Comparison of ENCODE assay signal across 8 cellular contexts in genomic region chr10:132588301-132589013, GRCh38. TPM values are rescaled to one million over a fixed set of nuclear protein-coding genes. Genes with fewer than 3 reads are reported as not detected.
DNase-seq lines count a peak whose midpoint lies in the region; ATAC-seq and TF ChIP-seq lines count a peak whose summit lies in the region.

No MANE protein-coding gene starts in this region.

- WGBS in tibial nerve, 2 donors = 50 to 52% methylated on average over 25 of the region's 25 CpGs

- H3K4me1 ChIP-seq in left lung (peaks cover 39 to 83% of the 10 kb centered on the region in 2 donors), tibial nerve (peaks cover 0 to 67% (median 29%) of the 10 kb centered on the region in 4 donors)

- peak; percentile 95 to 96 for DNase-seq in AML-193 (lab: John Stamatoyannopoulos, UW)
- DNase-seq in activated naive CD4-positive, alpha-beta T cell treated with anti-CD3 and anti-CD28 coated beads, Interleukin-2, amount 50 U/mL, for 72 hours (ENCODE audit: low spot score in 2 of 2) = peak; percentile 46 to 81
- peak in 1 of 2 donors; percentile 74 for DNase-seq in left lung
- no peak for DNase-seq in tibial nerve (ENCODE audit: low spot score in 2 of 2)
- DNase-seq in NCI-H128 (lab: John Stamatoyannopoulos, UW; ENCODE audit: unreplicated experiment) = no peak
- DNase-seq in NCI-H2107 treated with DMSO at 0.1 percent for 48 hours (lab: John Stamatoyannopoulos, UW; ENCODE audit: unreplicated experiment) = no peak

- H3K9me3 ChIP-seq in left lung (no peaks in the 10 kb centered on the region), tibial nerve (no peaks in the 10 kb centered on the region)

- peak overlapping the region; percentile 72 to 86 for H3K27ac ChIP-seq in left lung
- H3K27ac ChIP-seq in tibial nerve = peak overlapping the region in 3 of 4 donors; percentile 24 to 66 (median 28)

- H3K4me3 ChIP-seq in left lung (no peak overlapping the region), tibial nerve (peak overlapping the region in 1 of 4 donors; percentile 4)

- H3K36me3 Mint-ChIP-seq in activated naive CD4-positive, alpha-beta T cell treated with anti-CD3 and anti-CD28 coated beads, Interleukin-2, amount 50 U/mL, for 72 hours = no peaks in the 10 kb centered on the region

- ATAC-seq in HG03066 (IDR thresholded peaks at IDR 0.05; ENCODE audit: low read depth, unreplicated experiment) (peak; percentile 47), left lung (peak; percentile 42), HG03196 (IDR thresholded peaks at IDR 0.05; ENCODE audit: unreplicated experiment) (no peak)
- peak; percentile 86 to 87 for ATAC-seq in activated naive CD4-positive, alpha-beta T cell treated with anti-CD3 and anti-CD28 coated beads, Interleukin-2, amount 50 U/mL, for 72 hours

- TF ChIP-seq POLR2A in tibial nerve (IDR thresholded peaks at IDR 0.05) = no peak

- intact Hi-C loops in left lung (cut with DNase I) = no loop called here

- peak in 1 of 2 donors; percentile 18 for TF ChIP-seq EP300 in tibial nerve (IDR thresholded peaks at IDR 0.05)

- TF ChIP-seq CTCF in left lung (IDR thresholded peaks at IDR 0.05) = no peak
- TF ChIP-seq CTCF in tibial nerve (IDR thresholded peaks at IDR 0.05) = no peak

- H3K36me3 ChIP-seq in left lung (no peaks in the 10 kb centered on the region), tibial nerve (no peaks in the 10 kb centered on the region)

- H3K27me3 ChIP-seq in left lung = no peaks in the 10 kb centered on the region
- H3K27me3 ChIP-seq in tibial nerve = no peaks in the 10 kb centered on the region

- H3K9me3 Mint-ChIP-seq in activated naive CD4-positive, alpha-beta T cell treated with anti-CD3 and anti-CD28 coated beads, Interleukin-2, amount 50 U/mL, for 72 hours = no peaks in the 10 kb centered on the region

- H3K27ac Mint-ChIP-seq in activated naive CD4-positive, alpha-beta T cell treated with anti-CD3 and anti-CD28 coated beads, Interleukin-2, amount 50 U/mL, for 72 hours = peak overlapping the region; percentile 63 to 85

RNA-seq across cellular contexts. Expression of gene INPP5A, which starts 50.9 kb away (rescaled TPM):
- 10 to 100 TPM; 10.5 to 14.0 TPM for total RNA-seq in activated naive CD4-positive, alpha-beta T cell treated with anti-CD3 and anti-CD28 coated beads, Interleukin-2, amount 50 U/mL, for 72 hours
- total RNA-seq in left lung = 10 to 100 TPM; 32.0 to 37.0 TPM
- 100 to 1,000 TPM in 1 of 4 donors, 10 to 100 TPM in 3; 73.8 to 101 (median 86.2) TPM for total RNA-seq in tibial nerve

Comparison
In these comparisons a context has a peak if more than half of its experiments do, and no peak if none do; other contexts are left out.
1. DNase-seq: peak in AML-193 (2 of 2) and activated naive CD4-positive, alpha-beta T cell treated with anti-CD3 and anti-CD28 coated beads, Interleukin-2, amount 50 U/mL, for 72 hours (2 of 2); none in tibial nerve (0 of 2), NCI-H128 (single experiment) and NCI-H2107 treated with DMSO at 0.1 percent for 48 hours (single experiment).